Comparison of ENCODE assay signal across 8 cellular contexts in the genomic region with DNA sequence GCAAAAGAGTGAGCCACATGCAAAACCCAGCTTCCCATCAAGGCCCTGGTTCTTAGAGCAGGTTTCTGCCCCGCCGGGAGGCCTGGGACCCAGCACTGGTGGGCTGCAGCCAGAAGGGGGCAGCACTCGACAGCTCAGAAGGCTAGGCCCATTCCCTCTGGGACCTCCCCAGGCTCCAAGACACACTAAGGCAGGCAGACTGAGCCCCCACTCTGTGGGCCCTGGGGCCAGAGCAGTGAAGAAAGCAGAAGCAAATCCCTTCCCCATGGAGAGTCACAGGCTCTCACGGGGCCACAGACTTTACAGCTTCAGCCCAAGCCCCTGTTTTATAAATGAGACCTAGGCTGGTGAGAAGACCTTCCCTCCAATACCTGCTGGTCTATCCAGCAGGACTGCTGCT.
A peak's percentile ranks its signal among the peaks of the same experiment; 100 is the strongest.
DNase-seq lines count a peak whose midpoint lies in the region; ATAC-seq, FAIRE-seq and TF ChIP-seq lines count a peak whose summit lies in the region.

No MANE protein-coding gene starts in this region.

- no peaks in the 10 kb centered on the region for H3K27me3 ChIP-seq in HepG2 (ENCODE audit: control insufficient read depth in 1 of 2, insufficient read depth in 2 of 2, low read length in 2 of 2)

- WGBS in HepG2 (ENCODE audit: low lambda C conversion rate): 15% methylated on average over 3 of the region's 4 CpGs

- peak; percentile 99 for TF ChIP-seq CTCF in AG09319 (IDR thresholded peaks at IDR 0.05; ENCODE audit: low read depth, low read length)
- TF ChIP-seq CTCF in HepG2 (CRISPR knock-in tag; IDR thresholded peaks at IDR 0.05): peak; percentile 96

- no peak overlapping the region for H2AFZ ChIP-seq in HepG2 (ENCODE audit: low read length)

- no peaks in the 10 kb centered on the region for H3K79me2 ChIP-seq in HepG2 (ENCODE audit: insufficient read depth, low read length)

- no peak for TF ChIP-seq EP300 in HepG2 (IDR thresholded peaks at IDR 0.05; ENCODE audit: low read depth in 2 of 2, low read length in 2 of 2)
- TF ChIP-seq EP300 in HepG2 (CRISPR knock-in tag; IDR thresholded peaks at IDR 0.05; ENCODE audit: borderline replicate concordance): no peak

- intact Hi-C loops in HepG2 (cut with micrococcal nuclease; ENCODE audit: unreplicated experiment): loop anchor here (2.0 kb wide), 2 partner anchors 79 to 105 kb away; no protein-coding TSS in a partner anchor

- in situ Hi-C loops in HepG2 (cut with HindIII; ENCODE audit: extremely low pct_ligation_motif_present, low pct_unique_long_range_greater_than_20kb): loop anchor here (5.0 to 25.0 kb wide), 4 partner anchors 103 to 1770 kb away; no protein-coding TSS in a partner anchor

- H3K4me2 ChIP-seq in HepG2 (ENCODE audit: low read depth, low read length): no peak overlapping the region

- DNase-seq in AG09319 (ENCODE audit: extremely low read depth, low read depth) (peak; percentile 41), NCI-H2171 treated with DMSO at 0.1 percent for 48 hours (lab: John Stamatoyannopoulos, UW) (peak; percentile 81), cerebellar cortex (ENCODE audit: low spot score) (peak; percentile 49), HepG2 (ENCODE audit: low spot score) (peak; percentile 41)
- peak; percentile 10 to 27 (median 22) for DNase-seq in activated CD4-positive, CD25-positive, alpha-beta regulatory T cell (lab: John Stamatoyannopoulos, UW)
- DNase-seq in stimulated activated CD4-positive, alpha-beta T cell treated with anti-CD3 and anti-CD28 coated beads, TNF-alpha, amount 100 ng/mL, for 24 hours (ENCODE audit: low read depth in 3 of 3): peak; percentile 38 to 68 (median 38)

- no peaks in the 10 kb centered on the region for H4K20me1 ChIP-seq in HepG2 (ENCODE audit: insufficient read depth, low read length)

- POLR2A ChIA-PET in HepG2 (lab: Yijun Ruan, JAX): no interaction called here

- peak; percentile 92 for TF ChIP-seq RAD21 in HepG2 (CRISPR knock-in tag; IDR thresholded peaks at IDR 0.05)

- TF ChIP-seq POLR2A in HepG2 (IDR thresholded peaks at IDR 0.05; ENCODE audit: insufficient read depth in 1 of 2, low read depth in 2 of 2, low read length in 2 of 2): no peak

- H3K4me3 ChIP-seq in HepG2 (replicated peaks in 1 of 3; ENCODE audit: insufficient read depth in 1 of 3, low read depth in 2 of 3, low read length in 3 of 3): no peak overlapping the region

- peak; percentile 18 for FAIRE-seq in HepG2 (lab: Jason Lieb, UNC)

- ATAC-seq in GM18858 (IDR thresholded peaks at IDR 0.05; ENCODE audit: unreplicated experiment): peak; percentile 92
- ATAC-seq in HG03039 (IDR thresholded peaks at IDR 0.05; ENCODE audit: unreplicated experiment): peak; percentile 84
- ATAC-seq in HepG2: peak; percentile 99

- H3K9me3 ChIP-seq in HepG2 (ENCODE audit: low read length): no peaks in the 10 kb centered on the region

- no peaks in the 10 kb centered on the region; a peak in 1 of 5 replicates for H3K36me3 ChIP-seq in HepG2 (replicated peaks in 1 of 2; ENCODE audit: control insufficient read depth in 1 of 2, insufficient read depth in 2 of 2, low read length in 2 of 2)

- H3K4me1 ChIP-seq in HepG2 (ENCODE audit: insufficient read depth, low read length): 0 out of 2 replicates have a peak, but pooled peaks cover 10% of the 10 kb centered on the region

- H3K27ac ChIP-seq in HepG2 (ENCODE audit: extremely low read length, insufficient read depth, low read length): no peak overlapping the region

- H3K9ac ChIP-seq in HepG2 (ENCODE audit: insufficient read depth, low read depth, low read length): no peak overlapping the region

- CTCF ChIA-PET in HepG2 (lab: Yijun Ruan, JAX; ENCODE audit: low intra/inter-chr PET ratio, low total read pairs): interaction anchor here (1.7 to 4.6 kb wide), 3 partner anchors 189 to 286 kb away, joined by 7 to 82 read pairs (median 27); no protein-coding TSS in a partner anchor

- no TSS peak for BruUV-seq in HepG2 (replicated peaks; lab: Mats Ljungman, UMichigan)

TF ChIP-seq in HepG2, 621 proteins besides CTCF, POLR2A, EP300 and RAD21 (continues in another document):
- TF ChIP-seq, protein P1, sequence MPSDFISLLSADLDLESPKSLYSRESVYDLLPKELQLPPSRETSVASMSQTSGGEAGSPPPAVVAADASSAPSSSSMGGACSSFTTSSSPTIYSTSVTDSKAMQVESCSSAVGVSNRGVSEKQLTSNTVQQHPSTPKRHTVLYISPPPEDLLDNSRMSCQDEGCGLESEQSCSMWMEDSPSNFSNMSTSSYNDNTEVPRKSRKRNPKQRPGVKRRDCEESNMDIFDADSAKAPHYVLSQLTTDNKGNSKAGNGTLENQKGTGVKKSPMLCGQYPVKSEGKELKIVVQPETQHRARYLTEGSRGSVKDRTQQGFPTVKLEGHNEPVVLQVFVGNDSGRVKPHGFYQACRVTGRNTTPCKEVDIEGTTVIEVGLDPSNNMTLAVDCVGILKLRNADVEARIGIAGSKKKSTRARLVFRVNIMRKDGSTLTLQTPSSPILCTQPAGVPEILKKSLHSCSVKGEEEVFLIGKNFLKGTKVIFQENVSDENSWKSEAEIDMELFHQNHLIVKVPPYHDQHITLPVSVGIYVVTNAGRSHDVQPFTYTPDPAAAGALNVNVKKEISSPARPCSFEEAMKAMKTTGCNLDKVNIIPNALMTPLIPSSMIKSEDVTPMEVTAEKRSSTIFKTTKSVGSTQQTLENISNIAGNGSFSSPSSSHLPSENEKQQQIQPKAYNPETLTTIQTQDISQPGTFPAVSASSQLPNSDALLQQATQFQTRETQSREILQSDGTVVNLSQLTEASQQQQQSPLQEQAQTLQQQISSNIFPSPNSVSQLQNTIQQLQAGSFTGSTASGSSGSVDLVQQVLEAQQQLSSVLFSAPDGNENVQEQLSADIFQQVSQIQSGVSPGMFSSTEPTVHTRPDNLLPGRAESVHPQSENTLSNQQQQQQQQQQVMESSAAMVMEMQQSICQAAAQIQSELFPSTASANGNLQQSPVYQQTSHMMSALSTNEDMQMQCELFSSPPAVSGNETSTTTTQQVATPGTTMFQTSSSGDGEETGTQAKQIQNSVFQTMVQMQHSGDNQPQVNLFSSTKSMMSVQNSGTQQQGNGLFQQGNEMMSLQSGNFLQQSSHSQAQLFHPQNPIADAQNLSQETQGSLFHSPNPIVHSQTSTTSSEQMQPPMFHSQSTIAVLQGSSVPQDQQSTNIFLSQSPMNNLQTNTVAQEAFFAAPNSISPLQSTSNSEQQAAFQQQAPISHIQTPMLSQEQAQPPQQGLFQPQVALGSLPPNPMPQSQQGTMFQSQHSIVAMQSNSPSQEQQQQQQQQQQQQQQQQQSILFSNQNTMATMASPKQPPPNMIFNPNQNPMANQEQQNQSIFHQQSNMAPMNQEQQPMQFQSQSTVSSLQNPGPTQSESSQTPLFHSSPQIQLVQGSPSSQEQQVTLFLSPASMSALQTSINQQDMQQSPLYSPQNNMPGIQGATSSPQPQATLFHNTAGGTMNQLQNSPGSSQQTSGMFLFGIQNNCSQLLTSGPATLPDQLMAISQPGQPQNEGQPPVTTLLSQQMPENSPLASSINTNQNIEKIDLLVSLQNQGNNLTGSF (CRISPR knock-in tag; IDR thresholded peaks at IDR 0.05): no peak
- TF ChIP-seq, protein P2, sequence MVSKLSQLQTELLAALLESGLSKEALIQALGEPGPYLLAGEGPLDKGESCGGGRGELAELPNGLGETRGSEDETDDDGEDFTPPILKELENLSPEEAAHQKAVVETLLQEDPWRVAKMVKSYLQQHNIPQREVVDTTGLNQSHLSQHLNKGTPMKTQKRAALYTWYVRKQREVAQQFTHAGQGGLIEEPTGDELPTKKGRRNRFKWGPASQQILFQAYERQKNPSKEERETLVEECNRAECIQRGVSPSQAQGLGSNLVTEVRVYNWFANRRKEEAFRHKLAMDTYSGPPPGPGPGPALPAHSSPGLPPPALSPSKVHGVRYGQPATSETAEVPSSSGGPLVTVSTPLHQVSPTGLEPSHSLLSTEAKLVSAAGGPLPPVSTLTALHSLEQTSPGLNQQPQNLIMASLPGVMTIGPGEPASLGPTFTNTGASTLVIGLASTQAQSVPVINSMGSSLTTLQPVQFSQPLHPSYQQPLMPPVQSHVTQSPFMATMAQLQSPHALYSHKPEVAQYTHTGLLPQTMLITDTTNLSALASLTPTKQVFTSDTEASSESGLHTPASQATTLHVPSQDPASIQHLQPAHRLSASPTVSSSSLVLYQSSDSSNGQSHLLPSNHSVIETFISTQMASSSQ (IDR thresholded peaks at IDR 0.05; ENCODE audit: low read depth): no peak
- TF ChIP-seq, protein P2 (CRISPR knock-in tag; IDR thresholded peaks at IDR 0.05; ENCODE audit: borderline replicate concordance): no peak
- TF ChIP-seq ZNF431 (CRISPR knock-in tag; IDR thresholded peaks at IDR 0.05; ENCODE audit: borderline replicate concordance, low read depth): no peak
- TF ChIP-seq ZNF619 (CRISPR knock-in tag; IDR thresholded peaks at IDR 0.05): 0 out of 2 replicates have a peak, but pooled peaks have one; percentile 35
- peak; percentile 73 for TF ChIP-seq SMC3 (IDR thresholded peaks at IDR 0.05; ENCODE audit: low read length)
- peak; percentile 93 for TF ChIP-seq STAG1 (CRISPR knock-in tag; IDR thresholded peaks at IDR 0.05)
- TF ChIP-seq, protein P3, sequence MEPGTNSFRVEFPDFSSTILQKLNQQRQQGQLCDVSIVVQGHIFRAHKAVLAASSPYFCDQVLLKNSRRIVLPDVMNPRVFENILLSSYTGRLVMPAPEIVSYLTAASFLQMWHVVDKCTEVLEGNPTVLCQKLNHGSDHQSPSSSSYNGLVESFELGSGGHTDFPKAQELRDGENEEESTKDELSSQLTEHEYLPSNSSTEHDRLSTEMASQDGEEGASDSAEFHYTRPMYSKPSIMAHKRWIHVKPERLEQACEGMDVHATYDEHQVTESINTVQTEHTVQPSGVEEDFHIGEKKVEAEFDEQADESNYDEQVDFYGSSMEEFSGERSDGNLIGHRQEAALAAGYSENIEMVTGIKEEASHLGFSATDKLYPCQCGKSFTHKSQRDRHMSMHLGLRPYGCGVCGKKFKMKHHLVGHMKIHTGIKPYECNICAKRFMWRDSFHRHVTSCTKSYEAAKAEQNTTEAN (CRISPR knock-in tag; conservative IDR thresholded peaks at IDR 0.05): no peak
- TF ChIP-seq FOXA3 (CRISPR knock-in tag; IDR thresholded peaks at IDR 0.05): no peak

Comparison
In these comparisons a context has a peak if more than half of its experiments do, and no peak if none do; other contexts are left out.
1. DNase-seq: peak in every context shown above with its lines; median percentile 81 in NCI-H2171 treated with DMSO at 0.1 percent for 48 hours; 49 in cerebellar cortex; 41 in AG09319; 41 in HepG2; 38 in stimulated activated CD4-positive, alpha-beta T cell treated with anti-CD3 and anti-CD28 coated beads, TNF-alpha, amount 100 ng/mL, for 24 hours; 22 in activated CD4-positive, CD25-positive, alpha-beta regulatory T cell.